1 cellular context compared by ENCODE assay signal in genomic region chr18:21958707-21959457, GRCh38.
TF ChIP-seq lines count a peak whose summit lies in the region.

No MANE protein-coding gene starts in this region.

TF ChIP-seq in K562, 482 proteins besides CTCF, POLR2A, EP300 and RAD21:
- no peak for TF ChIP-seq ZBTB26 (CRISPR knock-in tag; IDR thresholded peaks at IDR 0.05)
- peak; percentile 87 for TF ChIP-seq RBM25 (IDR thresholded peaks at IDR 0.05; ENCODE audit: low read depth, low read length, severe bottlenecking)
- no peak for TF ChIP-seq ASH1L (IDR thresholded peaks at IDR 0.05; ENCODE audit: borderline replicate concordance, low read depth, partially characterized antibody)
- TF ChIP-seq SP2 (IDR thresholded peaks at IDR 0.05; ENCODE audit: extremely low read depth, low read depth, low read length, poor library complexity, severe bottlenecking), result no peak
- no peak for TF ChIP-seq JUND (IDR thresholded peaks at IDR 0.05; ENCODE audit: borderline replicate concordance, low read depth, low read length)
- no peak for TF ChIP-seq JUND (tag; IDR thresholded peaks at IDR 0.05; ENCODE audit: borderline replicate concordance, low read depth, low read length)
- no peak for TF ChIP-seq TAF9B (IDR thresholded peaks at IDR 0.05; ENCODE audit: partially characterized antibody)
- no peak for TF ChIP-seq ZZZ3 (IDR thresholded peaks at IDR 0.05)
- 0 out of 4 replicates have a peak, but pooled peaks of 1 of the 2 experiments have one; percentile 38 for TF ChIP-seq KDM1A (IDR thresholded peaks at IDR 0.05)
- no peak for TF ChIP-seq ZEB2 (IDR thresholded peaks at IDR 0.05)
- no peak for TF ChIP-seq RFX5 (IDR thresholded peaks at IDR 0.05; ENCODE audit: low read depth, low read length)
- no peak for TF ChIP-seq ZNF124 (CRISPR knock-in tag; IDR thresholded peaks at IDR 0.05)
- no peak for TF ChIP-seq SETDB1 (IDR thresholded peaks at IDR 0.05; ENCODE audit: low read length)
- peak; percentile 69 for TF ChIP-seq BCOR (IDR thresholded peaks at IDR 0.05)
- TF ChIP-seq ESRRA (IDR thresholded peaks at IDR 0.05; ENCODE audit: borderline replicate concordance, low read depth), result no peak
- no peak for TF ChIP-seq DIDO1 (tag; IDR thresholded peaks at IDR 0.05; ENCODE audit: low read depth)
- no peak for TF ChIP-seq MEF2A (IDR thresholded peaks at IDR 0.05; ENCODE audit: control insufficient read depth, low read depth, low read length)
